ENCODE assay signal across 18 cellular contexts in the genomic region with DNA sequence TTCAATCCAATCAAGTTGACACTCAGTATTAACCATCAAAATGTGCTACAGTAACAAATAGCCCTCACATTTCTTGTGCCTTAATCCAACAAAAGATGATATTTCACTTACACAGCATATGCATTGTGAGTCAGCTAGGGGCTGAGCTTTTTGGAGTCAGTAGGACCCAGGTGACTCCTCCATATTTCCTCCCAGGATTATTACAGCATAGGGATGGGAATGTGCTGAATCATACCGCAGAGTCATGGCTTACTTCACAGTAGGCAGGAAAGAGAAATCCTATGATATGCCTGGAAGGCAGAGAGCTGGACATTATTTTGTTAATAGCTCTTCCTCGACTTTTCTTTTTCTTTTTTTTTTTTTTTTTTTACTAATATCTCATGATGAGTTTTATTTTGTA.
DNase-seq lines count a peak whose midpoint lies in the region; ATAC-seq and TF ChIP-seq lines count a peak whose summit lies in the region.
"Had no signal": no experiment of that assay in that cellular context is flagged by ENCODE, and none has a peak within 500 bp of the region (broad histone marks: within the 10 kb centered on the region; RNA-seq: fewer than 3 reads in every experiment).

No MANE protein-coding gene starts in this region.

- DNase-seq in A172 (ENCODE audit: low spot score) = peak; percentile 50
- peak; percentile 1 for DNase-seq in HCEC 1CT
- DNase-seq in SW480 (ENCODE audit: low spot score) = peak; percentile 11
- peak; percentile 52 for DNase-seq in fibroblast of pulmonary artery (ENCODE audit: low read depth)
- no peak for DNase-seq in stimulated activated naive CD8-positive, alpha-beta T cell treated with anti-CD3 and anti-CD28 coated beads, Interleukin-15, amount 100 ng/mL, for 72 hours
- no peak for DNase-seq in endothelial cell (ENCODE audit: low spot score)
- no peak for DNase-seq in NCI-H526 treated with DMSO at 0.1 percent for 48 hours (lab: John Stamatoyannopoulos, UW)
- DNase-seq: activated CD4-positive, alpha-beta memory T cell treated with anti-CD3 and anti-CD28 coated beads, Interleukin-2, amount 10 ng/mL, durations not matched to agents 7 days and 5 days; adrenal gland; NCI-H1105 treated with DMSO at 0.1 percent for 48 hours; stimulated activated CD4-positive, alpha-beta T cell treated with anti-CD3 and anti-CD28 coated beads, Interleukin-2, amount 100 ng/mL, for 24 hours had no signal

- TF ChIP-seq CTCF in fibroblast of pulmonary artery (IDR thresholded peaks at IDR 0.05; ENCODE audit: low read length, missing control alignments) (no peak), endothelial cell (IDR thresholded peaks at IDR 0.05; ENCODE audit: unreplicated experiment) (no peak)

- H3K4me3 ChIP-seq in fibroblast of pulmonary artery (replicated peaks; ENCODE audit: low read depth, low read length) = no peak overlapping the region
- H3K4me3 ChIP-seq: adrenal gland, coronary artery, esophagus muscularis mucosa, lung had no signal

- H3K9me3 Mint-ChIP-seq in stimulated activated naive CD8-positive, alpha-beta T cell treated with anti-CD3 and anti-CD28 coated beads, Interleukin-15, amount 100 ng/mL, for 72 hours = peaks cover 26 to 49% of the 10 kb centered on the region in 2 donors
- H3K9me3 Mint-ChIP-seq in endothelial cell (ENCODE audit: unreplicated experiment) = peaks cover 6% of the 10 kb centered on the region

- H3K36me3 Mint-ChIP-seq in endothelial cell (ENCODE audit: low read depth, unreplicated experiment) = peaks cover 18% of the 10 kb centered on the region
- H3K36me3 Mint-ChIP-seq: IgD-negative memory B cell had no signal

- H3K27ac Mint-ChIP-seq in stimulated activated naive CD8-positive, alpha-beta T cell treated with anti-CD3 and anti-CD28 coated beads, Interleukin-15, amount 100 ng/mL, for 72 hours = no peak overlapping the region
- H3K27ac Mint-ChIP-seq in endothelial cell (ENCODE audit: unreplicated experiment) = no peak overlapping the region
- H3K27ac Mint-ChIP-seq: activated CD4-positive, alpha-beta memory T cell treated with anti-CD3 and anti-CD28 coated beads, Interleukin-2, amount 10 ng/mL, durations not matched to agents 7 days and 5 days; activated T-helper 1 cell treated with anti-CD3 and anti-CD28 coated beads, Interleukin-12 subunit alpha, Interleukin-12 subunit beta, Interleukin-2, Interleukin-4 antibody, amounts not matched to agents 30 ng/mL and 10 ng/mL and 1 ng/mL, durations not matched to agents 14 hours and 24 hours and 36 hours; IgD-negative memory B cell; nephron had no signal

- no peak for ATAC-seq in stimulated activated naive CD8-positive, alpha-beta T cell treated with anti-CD3 and anti-CD28 coated beads, Interleukin-15, amount 100 ng/mL, for 72 hours
- no peak for ATAC-seq in GM19035 (IDR thresholded peaks at IDR 0.05; ENCODE audit: unreplicated experiment)

- H3K4me3 Mint-ChIP-seq in stimulated activated naive CD8-positive, alpha-beta T cell treated with anti-CD3 and anti-CD28 coated beads, Interleukin-15, amount 100 ng/mL, for 72 hours = no peak overlapping the region
- no peak overlapping the region for H3K4me3 Mint-ChIP-seq in endothelial cell (ENCODE audit: unreplicated experiment)
- H3K4me3 Mint-ChIP-seq: activated CD4-positive, alpha-beta memory T cell treated with anti-CD3 and anti-CD28 coated beads, Interleukin-2, amount 10 ng/mL, durations not matched to agents 7 days and 5 days; activated T-helper 1 cell treated with anti-CD3 and anti-CD28 coated beads, Interleukin-12 subunit alpha, Interleukin-12 subunit beta, Interleukin-2, Interleukin-4 antibody, amounts not matched to agents 30 ng/mL and 10 ng/mL and 1 ng/mL, durations not matched to agents 14 hours and 24 hours and 36 hours; nephron had no signal

- H3K27me3 Mint-ChIP-seq in stimulated activated naive CD8-positive, alpha-beta T cell treated with anti-CD3 and anti-CD28 coated beads, Interleukin-15, amount 100 ng/mL, for 72 hours = no peaks in the 10 kb centered on the region
- peaks cover 5% of the 10 kb centered on the region for H3K27me3 Mint-ChIP-seq in endothelial cell (ENCODE audit: unreplicated experiment)
- H3K27me3 Mint-ChIP-seq: activated CD4-positive, alpha-beta memory T cell treated with anti-CD3 and anti-CD28 coated beads, Interleukin-2, amount 10 ng/mL, durations not matched to agents 7 days and 5 days; IgD-negative memory B cell had no signal

- H3K4me1 Mint-ChIP-seq in stimulated activated naive CD8-positive, alpha-beta T cell treated with anti-CD3 and anti-CD28 coated beads, Interleukin-15, amount 100 ng/mL, for 72 hours = no peaks in the 10 kb centered on the region
- no peaks in the 10 kb centered on the region for H3K4me1 Mint-ChIP-seq in endothelial cell (ENCODE audit: unreplicated experiment)
- H3K4me1 Mint-ChIP-seq: activated CD4-positive, alpha-beta memory T cell treated with anti-CD3 and anti-CD28 coated beads, Interleukin-2, amount 10 ng/mL, durations not matched to agents 7 days and 5 days; IgD-negative memory B cell; nephron had no signal

Comparison
In these comparisons a context has a peak if more than half of its experiments do, and no peak if none do; other contexts are left out.
1. DNase-seq: peak in A172 (single experiment), HCEC 1CT (single experiment), SW480 (single experiment) and fibroblast of pulmonary artery (single experiment); none in stimulated activated naive CD8-positive, alpha-beta T cell treated with anti-CD3 and anti-CD28 coated beads, Interleukin-15, amount 100 ng/mL, for 72 hours (0 of 2), endothelial cell (single experiment) and NCI-H526 treated with DMSO at 0.1 percent for 48 hours (single experiment).